9 cellular contexts compared by ENCODE assay signal in the genomic region with DNA sequence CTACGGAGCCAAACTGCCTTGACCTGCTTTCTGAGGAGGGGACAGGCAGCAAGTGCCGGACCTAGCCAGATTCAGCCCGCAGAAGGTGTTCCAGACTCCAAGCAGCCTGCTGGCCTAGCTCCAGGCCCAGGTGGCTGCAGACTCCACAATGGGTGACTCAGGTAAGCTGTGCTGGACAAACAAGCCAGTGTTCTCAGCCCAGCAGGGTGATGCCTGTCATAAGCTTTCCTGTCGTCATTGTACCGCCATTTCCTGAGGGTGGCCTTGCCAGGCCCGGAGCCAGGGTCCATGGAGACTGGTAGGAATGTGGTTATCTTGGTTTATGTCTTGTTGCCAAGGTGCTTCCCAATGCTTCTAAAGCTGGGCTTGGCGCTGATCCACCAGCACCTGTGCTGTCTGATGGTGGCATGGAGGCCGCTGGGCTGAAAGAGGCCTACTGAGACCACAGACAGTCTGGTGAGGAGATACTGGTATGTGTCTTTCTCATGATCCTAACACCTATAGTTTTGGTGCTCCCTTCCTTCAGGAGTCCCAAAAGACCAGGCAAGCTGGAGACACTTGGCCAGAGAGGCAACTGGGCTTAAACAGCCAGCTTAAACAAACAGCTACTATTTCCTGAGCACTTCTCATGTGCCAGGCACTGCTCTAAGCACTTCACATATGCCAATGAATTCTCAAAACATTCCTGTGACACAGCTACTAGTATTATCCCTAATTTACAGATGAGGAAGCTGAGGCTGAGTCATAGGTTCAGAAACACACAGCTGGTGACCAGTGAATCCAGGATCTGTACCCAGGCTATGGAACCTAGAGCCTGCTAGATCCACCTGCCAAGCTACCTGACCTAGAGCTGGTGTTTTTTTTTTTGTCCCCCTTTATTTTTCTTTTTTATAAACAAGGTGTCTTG. TPM values are rescaled to one million over a fixed set of nuclear protein-coding genes. Genes with fewer than 3 reads are reported as not detected.
DNase-seq lines count a peak whose midpoint lies in the region; ATAC-seq, FAIRE-seq and TF ChIP-seq lines count a peak whose summit lies in the region.
"Had no signal": no experiment of that assay in that cellular context is flagged by ENCODE, and none has a peak within 500 bp of the region (broad histone marks: within the 10 kb centered on the region; RNA-seq: fewer than 3 reads in every experiment).

No MANE protein-coding gene starts in this region.

- no peak overlapping the region for H2AFZ ChIP-seq in H9 (ENCODE audit: low read length)
- peak overlapping the region; percentile 9; the same call in 1 of the 2 replicates for H2AFZ ChIP-seq in OCI-LY1 (ENCODE audit: low read length)

- TF ChIP-seq POLR2A in gastrocnemius medialis (IDR thresholded peaks at IDR 0.05) (no peak), GM12891 (IDR thresholded peaks at IDR 0.05; ENCODE audit: low read depth, low read length) (no peak)

- peaks cover 3 to 4% of the 10 kb centered on the region in 2 experiments for H3K4me1 Mint-ChIP-seq in H9
- peaks cover 7% of the 10 kb centered on the region for H3K4me1 Mint-ChIP-seq in activated T-cell treated with anti-CD3 and anti-CD28 coated beads, Interleukin-2, amount 50 U/mL, for 4 hours (ENCODE audit: low read depth)

- no peak overlapping the region for H4K5ac ChIP-seq in H9 (ENCODE audit: insufficient read length, low read depth, low read length)

- no CpG with 5 or more reads among the region's 8 CpGs for WGBS in H9 (ENCODE audit: extremely low coverage, insufficient read length, low lambda C conversion rate)

- H3K56ac ChIP-seq in H9 (ENCODE audit: insufficient read length, low read depth, low read length): no peak overlapping the region

- H3K4me3 Mint-ChIP-seq in H9: 0 out of 5 replicates have a peak overlapping the region, but pooled peaks of 1 of the 2 experiments have one; percentile 49
- no peak overlapping the region for H3K4me3 Mint-ChIP-seq in activated T-cell treated with anti-CD3 and anti-CD28 coated beads, Interleukin-2, amount 50 U/mL, for 4 hours

- H3K4me2 ChIP-seq in H9 (ENCODE audit: insufficient read depth, insufficient read length, low read length): no peak overlapping the region
- no peak overlapping the region; the same call in 1 of the 2 replicates for H3K4me2 ChIP-seq in OCI-LY1 (ENCODE audit: low read length)

- no peak overlapping the region for H3K4ac ChIP-seq in H9 (ENCODE audit: low read depth, low read length)

- H3K9ac ChIP-seq in H9 (ENCODE audit: extremely low read depth, insufficient read length, low read length) (no peak overlapping the region), OCI-LY1 (ENCODE audit: low read length) (peak overlapping the region; percentile 4; the same call in 1 of the 2 replicates), skeletal muscle tissue (ENCODE audit: low read depth in 1 of 3, low read length in 3 of 3) (no peak overlapping the region)

- H4K8ac ChIP-seq in H9 (replicated peaks; ENCODE audit: insufficient read length, low read depth, low read length): no peak overlapping the region

- H3F3A ChIP-seq in OCI-LY1 (ENCODE audit: insufficient read depth, low read length): no peaks in the 10 kb centered on the region

- no peak overlapping the region for H3K27ac Mint-ChIP-seq in H9

- no peak overlapping the region for H2BK12ac ChIP-seq in H9 (ENCODE audit: insufficient read length, low read depth, low read length)

- no peak overlapping the region for H2BK5ac ChIP-seq in H9 (ENCODE audit: insufficient read length, low read length)

- H2BK120ac ChIP-seq in H9 (ENCODE audit: low read depth, low read length, poor library complexity, severe bottlenecking): no peak overlapping the region

- TF ChIP-seq CTCF in H9 (conservative IDR thresholded peaks at IDR 0.05) (no peak), OCI-LY1 (IDR thresholded peaks at IDR 0.05; ENCODE audit: low read length) (no peak), gastrocnemius medialis (IDR thresholded peaks at IDR 0.05 in 4 of 5, conservative IDR thresholded peaks at IDR 0.05 in 1 of 5) (no peak)

- H3K9me3 ChIP-seq in H9 (ENCODE audit: control insufficient read depth, low read depth, low read length) (no peaks in the 10 kb centered on the region), OCI-LY1 (ENCODE audit: low read length) (no peaks in the 10 kb centered on the region), skeletal muscle tissue (ENCODE audit: control insufficient read depth in 3 of 3, low read length in 3 of 3) (no peaks in the 10 kb centered on the region), gastrocnemius medialis (no peaks in the 10 kb centered on the region)

- H3K36me3 ChIP-seq in OCI-LY1 (ENCODE audit: insufficient read depth, low read length): no peaks in the 10 kb centered on the region
- H3K36me3 ChIP-seq in skeletal muscle tissue (ENCODE audit: control insufficient read depth in 3 of 3, insufficient read depth in 3 of 3, low read length in 3 of 3): no peaks in the 10 kb centered on the region
- H3K36me3 ChIP-seq in gastrocnemius medialis: no peaks in the 10 kb centered on the region

- no peaks in the 10 kb centered on the region for H3K23me2 ChIP-seq in H9 (ENCODE audit: insufficient read length, low read depth, low read length, poor library complexity, severe bottlenecking)

- FAIRE-seq in GM12891 (lab: Jason Lieb, UNC): no peak

- H3K14ac ChIP-seq in H9 (ENCODE audit: insufficient read depth, low read length): no peak overlapping the region

- H4K20me1 ChIP-seq in H9 (ENCODE audit: control insufficient read depth, insufficient read depth, insufficient read length) (no peaks in the 10 kb centered on the region), OCI-LY1 (ENCODE audit: insufficient read depth, low read length) (no peaks in the 10 kb centered on the region)

- in situ Hi-C loops in gastrocnemius medialis (cut with MboI; ENCODE audit: low sequenced_read_pairs in 4 of 4): loop anchor here (10.0 to 25.0 kb wide), 4 partner anchors 174 to 647 kb away; no protein-coding TSS in a partner anchor

- ATAC-seq in esophagus mucosa: peak; percentile 75
- no peak for ATAC-seq in gastrocnemius medialis
- ATAC-seq in activated T-cell treated with anti-CD3 and anti-CD28 coated beads, Interleukin-2, amount 50 U/mL, for 4 hours: no peak

- no peak overlapping the region for H3T11ph ChIP-seq in H9 (ENCODE audit: low read length)

- no peak overlapping the region for H4K91ac ChIP-seq in H9 (ENCODE audit: insufficient read length, low read depth, low read length)

- no peak overlapping the region for H2BK20ac ChIP-seq in H9 (ENCODE audit: low read depth, low read length, poor library complexity, severe bottlenecking)

- H2BK15ac ChIP-seq in H9 (ENCODE audit: low read depth, low read length): no peak overlapping the region

- H3K79me1 ChIP-seq in H9 (ENCODE audit: insufficient read depth, low read depth, low read length, poor library complexity, severe bottlenecking): no peaks in the 10 kb centered on the region

- DNase-seq in H9 (peak; percentile 26), gastrocnemius medialis (no peak), T1000 (lab: John Stamatoyannopoulos, UW) (no peak), GM12891 (ENCODE audit: insufficient read length, low spot score) (no peak)
- no peak for DNase-seq in activated T-cell treated with anti-CD3 and anti-CD28 coated beads, Interleukin-2, amount 50 U/mL, for 4 hours
- DNase-seq: KBM-7 had no signal

- H3K36me3 Mint-ChIP-seq in H9 (ENCODE audit: insufficient read depth in 1 of 3, low read depth in 3 of 3): no peaks in the 10 kb centered on the region
- peaks cover 4% of the 10 kb centered on the region for H3K36me3 Mint-ChIP-seq in activated T-cell treated with anti-CD3 and anti-CD28 coated beads, Interleukin-2, amount 50 U/mL, for 4 hours (ENCODE audit: insufficient read depth)

- intact Hi-C loops in gastrocnemius medialis (cut with DNase I; ENCODE audit: low total_unique reads): no loop called here

- no peaks in the 10 kb centered on the region for H3K9me2 ChIP-seq in OCI-LY1 (ENCODE audit: low read depth, low read length)

- H3K18ac ChIP-seq in H9 (ENCODE audit: insufficient read length, low read depth, low read length): no peak overlapping the region

- H2AK5ac ChIP-seq in H9 (ENCODE audit: insufficient read length, low read length): no peak overlapping the region

- no peak overlapping the region for H3K23ac ChIP-seq in H9 (ENCODE audit: insufficient read length, low read depth, low read length)

- no peaks in the 10 kb centered on the region for H3K27me3 ChIP-seq in H9 (ENCODE audit: insufficient read depth, low read length)
- no peaks in the 10 kb centered on the region for H3K27me3 ChIP-seq in OCI-LY1 (ENCODE audit: insufficient read depth, low read length)
- no peaks in the 10 kb centered on the region for H3K27me3 ChIP-seq in skeletal muscle tissue (ENCODE audit: control insufficient read depth in 3 of 3, insufficient read depth in 3 of 3, low read length in 3 of 3)
- no peaks in the 10 kb centered on the region for H3K27me3 ChIP-seq in gastrocnemius medialis

- no peaks in the 10 kb centered on the region; the same call in 1 of the 2 replicates for H3K27me3 Mint-ChIP-seq in H9 (ENCODE audit: low read depth)
- H3K27me3 Mint-ChIP-seq in activated T-cell treated with anti-CD3 and anti-CD28 coated beads, Interleukin-2, amount 50 U/mL, for 4 hours (ENCODE audit: low read depth): no peaks in the 10 kb centered on the region

- H3K27ac ChIP-seq in H9 (ENCODE audit: insufficient read length, low read depth, low read length) (no peak overlapping the region), OCI-LY1 (ENCODE audit: low read depth, low read length, poor library complexity, severe bottlenecking) (peak overlapping the region; percentile 77), skeletal muscle tissue (ENCODE audit: low read depth, low read length) (peak overlapping the region; percentile 57), gastrocnemius medialis (peak overlapping the region in 2 of 4 donors; percentile 37 to 76)

- no peak overlapping the region for H3K4me3 ChIP-seq in OCI-LY1 (ENCODE audit: low read depth, low read length, poor library complexity, severe bottlenecking)
- no peak overlapping the region for H3K4me3 ChIP-seq in skeletal muscle tissue (ENCODE audit: low read length in 3 of 3)
- H3K4me3 ChIP-seq in gastrocnemius medialis: no peak overlapping the region

- no peaks in the 10 kb centered on the region for H3K9me3 Mint-ChIP-seq in H9
- H3K9me3 Mint-ChIP-seq in activated T-cell treated with anti-CD3 and anti-CD28 coated beads, Interleukin-2, amount 50 U/mL, for 4 hours: no peaks in the 10 kb centered on the region

- H3K4me1 ChIP-seq in H9 (ENCODE audit: insufficient read depth, low read length) (no peaks in the 10 kb centered on the region), OCI-LY1 (ENCODE audit: insufficient read depth, low read length, severe bottlenecking) (peaks cover 45% of the 10 kb centered on the region), skeletal muscle tissue (ENCODE audit: control insufficient read depth in 3 of 3, insufficient read depth in 3 of 3, low read length in 3 of 3) (peaks cover 9 to 19% (median 14%) of the 10 kb centered on the region in 3 donors), gastrocnemius medialis (peaks cover 0 to 19% of the 10 kb centered on the region in 2 donors)

- no peaks in the 10 kb centered on the region for H3K79me2 ChIP-seq in H9 (ENCODE audit: insufficient read depth, low read length)
- H3K79me2 ChIP-seq in OCI-LY1 (ENCODE audit: insufficient read depth, low read length): no peaks in the 10 kb centered on the region

RNA-seq across cellular contexts. Expression of a gene that starts 42.0 kb away (rescaled TPM):
- total RNA-seq in H9 (2021) (30.1 and 30.8 TPM in 2 replicates), esophagus mucosa (8.5 TPM), skeletal muscle tissue (26.1 TPM), gastrocnemius medialis (10 to 100 TPM; 27.0 to 32.8 (median 28.4) TPM)
- total RNA-seq in activated T-cell treated with anti-CD3 and anti-CD28 coated beads, Interleukin-2, amount 50 U/mL, for 4 hours: 10 to 100 TPM; 24.4 to 27.1 (median 26.8) TPM
- 14.8 TPM for polyA plus RNA-seq in GM12891 (2012; ENCODE audit: low read depth, missing spikeins)

RNA-seq across cellular contexts. Expression of a gene that starts 56.4 kb away (rescaled TPM):
- total RNA-seq in H9 (2021) (67.5 and 75.1 TPM in 2 replicates), esophagus mucosa (98.3 TPM), skeletal muscle tissue (61.6 TPM), gastrocnemius medialis (100 to 1,000 TPM in 2 of 4 donors, 10 to 100 TPM in 2; 82.7 to 162 (median 103) TPM)
- total RNA-seq in activated T-cell treated with anti-CD3 and anti-CD28 coated beads, Interleukin-2, amount 50 U/mL, for 4 hours: 10 to 100 TPM in 2 of 3 donors, 1 to 10 TPM in 1; 9.1 to 11.8 (median 11.5) TPM
- 20.4 TPM for polyA plus RNA-seq in GM12891 (2012; ENCODE audit: low read depth, missing spikeins)
